ENCODE assay signal across 10 cellular contexts in genomic region chr18:59904051-59904601, GRCh38. TPM values are rescaled to one million over a fixed set of nuclear protein-coding genes. Genes with fewer than 3 reads are reported as not detected.
A peak's percentile ranks its signal among the peaks of the same experiment; 100 is the strongest.
DNase-seq lines count a peak whose midpoint lies in the region; ATAC-seq, FAIRE-seq and TF ChIP-seq lines count a peak whose summit lies in the region.
"Had no signal": no experiment of that assay in that cellular context is flagged by ENCODE, and none has a peak within 500 bp of the region (broad histone marks: within the 10 kb centered on the region; RNA-seq: fewer than 3 reads in every experiment).

No MANE protein-coding gene starts in this region.

- peak overlapping the region; percentile 51 for H3K4me2 ChIP-seq in astrocyte (ENCODE audit: low read length)

- peak overlapping the region; percentile 95 for H3K27ac Mint-ChIP-seq in activated CD8-positive, alpha-beta memory T cell treated with anti-CD3 and anti-CD28 coated beads, Interleukin-2, amount 10 ng/mL, durations not matched to agents 7 days and 5 days
- H3K27ac Mint-ChIP-seq in astrocyte (ENCODE audit: unreplicated experiment) = peak overlapping the region; percentile 60

- DNase-seq in activated CD8-positive, alpha-beta memory T cell treated with anti-CD3 and anti-CD28 coated beads, Interleukin-2, amount 10 ng/mL, durations not matched to agents 7 days and 5 days = no peak
- no peak for DNase-seq in activated CD8-positive, alpha-beta memory T cell treated with anti-CD3 and anti-CD28 coated beads, Interleukin-2, amount 50 U/mL, for 4 hours
- DNase-seq in LNCaP clone FGC (ENCODE audit: low read depth) (no peak), astrocyte (ENCODE audit: low read depth) (no peak), gastrocnemius medialis (no peak), middle frontal gyrus (ENCODE audit: extremely low spot score, low spot score) (no peak), EL (no peak)
- DNase-seq: GOT3, NCI-H2029 treated with DMSO at 0.1 percent for 48 hours had no signal

- no peak overlapping the region for H2AFZ ChIP-seq in astrocyte (ENCODE audit: low read depth, low read length)

- FAIRE-seq in astrocyte (lab: Jason Lieb, UNC) = no peak

- H3K27me3 Mint-ChIP-seq in activated CD8-positive, alpha-beta memory T cell treated with anti-CD3 and anti-CD28 coated beads, Interleukin-2, amount 10 ng/mL, durations not matched to agents 7 days and 5 days = no peaks in the 10 kb centered on the region
- no peaks in the 10 kb centered on the region for H3K27me3 Mint-ChIP-seq in astrocyte (ENCODE audit: low read depth, unreplicated experiment)

- H3K4me3 Mint-ChIP-seq in activated CD8-positive, alpha-beta memory T cell treated with anti-CD3 and anti-CD28 coated beads, Interleukin-2, amount 10 ng/mL, durations not matched to agents 7 days and 5 days = peak overlapping the region; percentile 60
- H3K4me3 Mint-ChIP-seq in astrocyte (ENCODE audit: unreplicated experiment) = peak overlapping the region; percentile 75

- H3K4me3 ChIP-seq in LNCaP clone FGC (ENCODE audit: low read depth, low read length) = no peak overlapping the region
- no peak overlapping the region for H3K4me3 ChIP-seq in astrocyte (ENCODE audit: insufficient read depth, low read depth, low read length)
- no peak overlapping the region for H3K4me3 ChIP-seq in gastrocnemius medialis

- H3K27me3 ChIP-seq in astrocyte (ENCODE audit: insufficient read depth, low read length) = no peaks in the 10 kb centered on the region
- H3K27me3 ChIP-seq in gastrocnemius medialis = peaks cover 21 to 37% (median 23%) of the 10 kb centered on the region in 3 donors

- H3K27ac ChIP-seq in astrocyte (ENCODE audit: low read depth, low read length) = no peak overlapping the region
- H3K27ac ChIP-seq in gastrocnemius medialis = peak overlapping the region; percentile 29 to 58 (median 34)

- H3K9ac ChIP-seq in astrocyte (ENCODE audit: low read length) = peak overlapping the region; percentile 19

- CTCF ChIA-PET in activated CD8-positive, alpha-beta memory T cell treated with anti-CD3 and anti-CD28 coated beads, Interleukin-2, amount 10 ng/mL, durations not matched to agents 7 days and 5 days (lab: Charles Lee) = interaction anchor here (1.2 to 1.7 kb wide), 3 partner anchors 15 to 22 kb away, joined by 3 to 7 read pairs (median 4); no protein-coding TSS in a partner anchor

- H3K79me2 ChIP-seq in astrocyte (ENCODE audit: insufficient read depth, low read length) = peaks cover 39% of the 10 kb centered on the region

- peaks cover 29% of the 10 kb centered on the region for H3K4me1 ChIP-seq in astrocyte (ENCODE audit: insufficient read depth, low read length)
- H3K4me1 ChIP-seq in gastrocnemius medialis = peaks cover 7 to 15% of the 10 kb centered on the region in 2 donors

- no peaks in the 10 kb centered on the region for H3K9me3 ChIP-seq in astrocyte (ENCODE audit: insufficient read depth, low read depth, low read length)
- H3K9me3 ChIP-seq in gastrocnemius medialis = no peaks in the 10 kb centered on the region

- H3K36me3 ChIP-seq in astrocyte (ENCODE audit: insufficient read depth, low read length) (peaks cover 11% of the 10 kb centered on the region), gastrocnemius medialis (no peaks in the 10 kb centered on the region)

- ATAC-seq in activated CD8-positive, alpha-beta memory T cell treated with anti-CD3 and anti-CD28 coated beads, Interleukin-2, amount 10 ng/mL, durations not matched to agents 7 days and 5 days = no peak
- ATAC-seq in gastrocnemius medialis (no peak), GM21515 (IDR thresholded peaks at IDR 0.05; ENCODE audit: unreplicated experiment) (no peak)

- H3K36me3 Mint-ChIP-seq in activated CD8-positive, alpha-beta memory T cell treated with anti-CD3 and anti-CD28 coated beads, Interleukin-2, amount 10 ng/mL, durations not matched to agents 7 days and 5 days = peaks cover 33% of the 10 kb centered on the region
- peaks cover 19% of the 10 kb centered on the region for H3K36me3 Mint-ChIP-seq in astrocyte (ENCODE audit: low read depth, unreplicated experiment)

- no peaks in the 10 kb centered on the region for H3K9me3 Mint-ChIP-seq in activated CD8-positive, alpha-beta memory T cell treated with anti-CD3 and anti-CD28 coated beads, Interleukin-2, amount 10 ng/mL, durations not matched to agents 7 days and 5 days (ENCODE audit: low read depth)
- H3K9me3 Mint-ChIP-seq in astrocyte (ENCODE audit: unreplicated experiment) = no peaks in the 10 kb centered on the region

- in situ Hi-C loops in gastrocnemius medialis (cut with MboI; ENCODE audit: low sequenced_read_pairs in 4 of 4) = no loop called here

- intact Hi-C loops in gastrocnemius medialis (cut with DNase I; ENCODE audit: low total_unique reads) = no loop called here

- no peak for TF ChIP-seq POLR2A in gastrocnemius medialis (IDR thresholded peaks at IDR 0.05)

- H3K4me1 Mint-ChIP-seq in activated CD8-positive, alpha-beta memory T cell treated with anti-CD3 and anti-CD28 coated beads, Interleukin-2, amount 10 ng/mL, durations not matched to agents 7 days and 5 days = peaks cover 65% of the 10 kb centered on the region
- peaks cover 37% of the 10 kb centered on the region for H3K4me1 Mint-ChIP-seq in astrocyte (ENCODE audit: low read depth, unreplicated experiment)

- TF ChIP-seq CTCF in LNCaP clone FGC (IDR thresholded peaks at IDR 0.05; ENCODE audit: control insufficient read depth, extremely low read depth, insufficient read depth) = 0 out of 2 replicates have a peak, but pooled peaks have one; percentile 3
- TF ChIP-seq CTCF in astrocyte (IDR thresholded peaks at IDR 0.05; ENCODE audit: insufficient read depth, low read depth, low read length) = no peak
- no peak for TF ChIP-seq CTCF in gastrocnemius medialis (IDR thresholded peaks at IDR 0.05 in 4 of 5, conservative IDR thresholded peaks at IDR 0.05 in 1 of 5)

- H4K20me1 ChIP-seq in astrocyte (ENCODE audit: insufficient read depth, low read length) = peaks cover 26% of the 10 kb centered on the region

RNA-seq across cellular contexts. Expression of gene PMAIP1, which starts 4.3 kb away (rescaled TPM):
- 10 to 100 TPM; 54.7 to 64.7 TPM for total RNA-seq in activated CD8-positive, alpha-beta memory T cell treated with anti-CD3 and anti-CD28 coated beads, Interleukin-2, amount 10 ng/mL, durations not matched to agents 7 days and 5 days
- total RNA-seq in astrocyte = 91.0 and 98.1 TPM in 2 replicates
- total RNA-seq in gastrocnemius medialis = 1 to 10 TPM in 2 of 4 donors, under 1 TPM in 1, not detected in 1; 0.27 to 1.7 (median 1.2) TPM

Comparison
In these comparisons a context has a peak if more than half of its experiments do, and no peak if none do; other contexts are left out.
1. RNA of gene PMAIP1, which starts 4.3 kb away (total RNA-seq): 91.0 to 98.1 TPM in astrocyte and 54.7 to 64.7 TPM in activated CD8-positive, alpha-beta memory T cell treated with anti-CD3 and anti-CD28 coated beads, Interleukin-2, amount 10 ng/mL, durations not matched to agents 7 days and 5 days; 0.27 to 1.7 TPM in gastrocnemius medialis; every median in the first group is over 10 times any median in the second.